Comparison of ENCODE assay signal across 2 cellular contexts in the genomic region with DNA sequence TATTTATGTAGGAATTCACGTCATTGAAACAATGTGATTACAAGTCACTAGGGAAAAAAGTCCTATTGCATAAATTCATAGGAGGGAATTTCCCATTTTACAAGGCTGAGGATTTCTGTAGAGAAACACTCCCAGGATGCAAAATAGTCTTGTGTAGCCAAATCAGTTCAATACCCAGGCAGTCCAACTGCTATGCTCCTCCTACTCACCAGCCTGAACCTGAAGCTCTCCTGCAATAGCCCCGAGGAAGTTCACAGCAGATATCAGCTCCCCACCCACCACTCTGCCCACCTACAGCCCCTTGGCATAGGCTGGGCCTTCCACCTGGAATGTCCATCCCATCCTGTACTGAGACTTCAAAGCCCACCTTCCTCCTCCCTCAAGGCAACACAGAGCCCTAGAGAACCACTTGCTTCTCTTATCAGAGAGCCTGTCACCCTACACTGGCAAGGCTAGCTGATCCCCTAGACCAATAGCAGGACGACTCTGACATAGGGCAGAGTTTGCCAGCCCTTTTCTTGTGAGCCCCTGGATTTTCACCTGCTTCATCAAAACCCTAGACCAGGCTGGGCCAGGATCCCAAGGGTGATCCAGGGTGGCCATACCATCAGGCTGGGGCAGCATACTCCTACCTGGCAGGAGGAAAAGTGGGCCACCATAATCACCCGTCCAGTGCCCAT.
A peak's percentile ranks its signal among the peaks of the same experiment; 100 is the strongest.
TF ChIP-seq lines count a peak whose summit lies in the region.

No MANE protein-coding gene starts in this region.

TF ChIP-seq in IMR-90, 13 proteins besides CTCF, POLR2A, EP300 and RAD21:
- TF ChIP-seq CEBPB (IDR thresholded peaks at IDR 0.05; ENCODE audit: low read depth, low read length) (peak; percentile 60; the same call in 1 of the 2 replicates), BHLHE40 (IDR thresholded peaks at IDR 0.05; ENCODE audit: low read depth, low read length) (no peak), RFX5 (IDR thresholded peaks at IDR 0.05; ENCODE audit: low read depth, low read length) (no peak), SMC3 (IDR thresholded peaks at IDR 0.05; ENCODE audit: low read depth, low read length) (no peak)
TF ChIP-seq in IMR-90: peak in this region for 1.

TF ChIP-seq in HepG2, 621 proteins besides CTCF, POLR2A, EP300 and RAD21:
- peak; percentile 26 for TF ChIP-seq XRCC5 (optimal IDR thresholded peaks at IDR 0.05; ENCODE audit: low read length)
- TF ChIP-seq MED8 (CRISPR knock-in tag; IDR thresholded peaks at IDR 0.05; ENCODE audit: insufficient replicate concordance), result no peak
- TF ChIP-seq ZFP37 (CRISPR knock-in tag; IDR thresholded peaks at IDR 0.05; ENCODE audit: borderline replicate concordance), result no peak
- TF ChIP-seq, protein P1, sequence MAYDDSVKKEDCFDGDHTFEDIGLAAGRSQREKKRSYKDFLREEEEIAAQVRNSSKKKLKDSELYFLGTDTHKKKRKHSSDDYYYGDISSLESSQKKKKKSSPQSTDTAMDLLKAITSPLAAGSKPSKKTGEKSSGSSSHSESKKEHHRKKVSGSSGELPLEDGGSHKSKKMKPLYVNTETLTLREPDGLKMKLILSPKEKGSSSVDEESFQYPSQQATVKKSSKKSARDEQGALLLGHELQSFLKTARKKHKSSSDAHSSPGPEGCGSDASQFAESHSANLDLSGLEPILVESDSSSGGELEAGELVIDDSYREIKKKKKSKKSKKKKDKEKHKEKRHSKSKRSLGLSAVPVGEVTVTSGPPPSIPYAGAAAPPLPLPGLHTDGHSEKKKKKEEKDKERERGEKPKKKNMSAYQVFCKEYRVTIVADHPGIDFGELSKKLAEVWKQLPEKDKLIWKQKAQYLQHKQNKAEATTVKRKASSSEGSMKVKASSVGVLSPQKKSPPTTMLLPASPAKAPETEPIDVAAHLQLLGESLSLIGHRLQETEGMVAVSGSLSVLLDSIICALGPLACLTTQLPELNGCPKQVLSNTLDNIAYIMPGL (CRISPR knock-in tag; IDR thresholded peaks at IDR 0.05; ENCODE audit: borderline replicate concordance in 1 of 2, low read depth in 1 of 2), result peak in 1 of 2 experiments; percentile 19; a peak in 1 of 4 replicates
- 0 out of 2 replicates have a peak, but pooled peaks have one; percentile 13 for TF ChIP-seq PHF20 (CRISPR knock-in tag; IDR thresholded peaks at IDR 0.05)
- TF ChIP-seq TAF1 (CRISPR knock-in tag; IDR thresholded peaks at IDR 0.05), result peak; percentile 35
- TF ChIP-seq HDAC1 (CRISPR knock-in tag; IDR thresholded peaks at IDR 0.05), result peak; percentile 46; the same call in 1 of the 2 replicates
- peak; percentile 35 for TF ChIP-seq SAP130 (CRISPR knock-in tag; IDR thresholded peaks at IDR 0.05; ENCODE audit: low read depth)
- TF ChIP-seq ZNF451 (CRISPR knock-in tag; IDR thresholded peaks at IDR 0.05), result 0 out of 2 replicates have a peak, but pooled peaks have one; percentile 3
- no peak for TF ChIP-seq ZNF549 (CRISPR knock-in tag; IDR thresholded peaks at IDR 0.05)
- TF ChIP-seq FLYWCH1 (CRISPR knock-in tag; IDR thresholded peaks at IDR 0.05), result no peak
- 0 out of 2 replicates have a peak, but pooled peaks have one; percentile 21 for TF ChIP-seq MED1 (CRISPR knock-in tag; IDR thresholded peaks at IDR 0.05)
